8 cellular contexts compared by ENCODE assay signal in the genomic region with DNA sequence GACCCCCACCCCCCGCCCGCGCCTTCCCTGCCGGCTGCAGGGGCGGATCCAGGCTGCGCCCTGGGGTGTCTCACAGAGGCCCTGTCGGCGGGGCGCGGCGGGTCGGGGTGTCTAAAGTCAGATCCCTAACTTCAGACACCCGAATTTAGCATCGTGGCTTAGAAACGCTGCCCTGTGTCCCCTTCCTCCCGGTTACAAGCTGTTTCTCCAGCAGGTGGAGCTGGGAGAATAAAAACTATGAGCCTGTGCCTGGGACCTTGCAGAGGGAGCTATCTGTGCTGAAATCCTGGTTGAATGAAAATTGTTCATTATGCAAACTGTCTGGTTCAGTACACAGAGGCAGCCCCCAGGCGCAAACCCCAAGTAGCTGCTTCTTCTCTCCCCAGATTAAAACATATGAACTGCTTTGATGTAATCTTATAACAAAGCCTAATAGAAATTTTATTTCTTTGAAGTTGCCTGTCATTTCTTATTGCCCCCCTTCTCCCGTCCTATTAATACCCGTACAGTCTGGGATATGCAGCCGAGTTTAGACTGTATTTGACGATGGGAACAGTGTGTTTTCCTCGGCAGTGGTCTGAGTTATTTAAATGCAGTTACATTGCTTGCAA.
A peak's percentile ranks its signal among the peaks of the same experiment; 100 is the strongest.
DNase-seq lines count a peak whose midpoint lies in the region; ATAC-seq, FAIRE-seq and TF ChIP-seq lines count a peak whose summit lies in the region.

No MANE protein-coding gene starts in this region.

- peaks cover 2% of the 10 kb centered on the region for H3K36me3 Mint-ChIP-seq in T-helper 1 cell treated with Interleukin-12 subunit alpha and Interleukin-12 subunit beta and Interleukin-4 antibody, amounts not matched to agents 30 μg/mL and 1 μg/mL, for 36 hours (ENCODE audit: low read depth)

- TF ChIP-seq CTCF in bronchial epithelial cell (IDR thresholded peaks at IDR 0.05; ENCODE audit: insufficient read depth, low read length, severe bottlenecking) (peak; percentile 67), smooth muscle cell (IDR thresholded peaks at IDR 0.05; ENCODE audit: borderline replicate concordance, insufficient read depth, poor library complexity, severe bottlenecking) (peak; percentile 52)

- H3K9ac ChIP-seq in smooth muscle cell (ENCODE audit: low read depth), result no peak overlapping the region

- peak overlapping the region; percentile 90 for H3K4me2 ChIP-seq in smooth muscle cell

- H3K27me3 ChIP-seq in bronchial epithelial cell (ENCODE audit: control insufficient read depth, insufficient read depth, low read length) (peaks cover 12% of the 10 kb centered on the region), smooth muscle cell (ENCODE audit: low read depth) (peaks cover 62% of the 10 kb centered on the region)

- no peaks in the 10 kb centered on the region for H3K9me3 ChIP-seq in smooth muscle cell (replicated peaks; ENCODE audit: low read depth)

- no peaks in the 10 kb centered on the region for H3K36me3 ChIP-seq in bronchial epithelial cell (ENCODE audit: control insufficient read depth, insufficient read depth, low read length)
- no peaks in the 10 kb centered on the region for H3K36me3 ChIP-seq in smooth muscle cell (ENCODE audit: low read depth)

- no peaks in the 10 kb centered on the region for H3K9me3 Mint-ChIP-seq in T-helper 1 cell treated with Interleukin-12 subunit alpha and Interleukin-12 subunit beta and Interleukin-4 antibody, amounts not matched to agents 30 μg/mL and 1 μg/mL, for 36 hours

- H2AFZ ChIP-seq in smooth muscle cell (ENCODE audit: low read depth), result peak overlapping the region; percentile 49

- peaks cover 78% of the 10 kb centered on the region for H3K27me3 Mint-ChIP-seq in T-helper 1 cell treated with Interleukin-12 subunit alpha and Interleukin-12 subunit beta and Interleukin-4 antibody, amounts not matched to agents 30 μg/mL and 1 μg/mL, for 36 hours (ENCODE audit: low read depth)

- no peaks in the 10 kb centered on the region for H3F3A ChIP-seq in smooth muscle cell (ENCODE audit: low read depth)

- peak overlapping the region; percentile 56 for H3K4me3 Mint-ChIP-seq in T-helper 1 cell treated with Interleukin-12 subunit alpha and Interleukin-12 subunit beta and Interleukin-4 antibody, amounts not matched to agents 30 μg/mL and 1 μg/mL, for 36 hours

- no peak for ATAC-seq in GM19467 (IDR thresholded peaks at IDR 0.05; ENCODE audit: unreplicated experiment)

- no peak overlapping the region for H3K27ac Mint-ChIP-seq in T-helper 1 cell treated with Interleukin-12 subunit alpha and Interleukin-12 subunit beta and Interleukin-4 antibody, amounts not matched to agents 30 μg/mL and 1 μg/mL, for 36 hours

- H3K79me2 ChIP-seq in smooth muscle cell (ENCODE audit: low read depth), result no peaks in the 10 kb centered on the region

- peak; percentile 63 to 81 for DNase-seq in NCI-H524 (lab: John Stamatoyannopoulos, UW)
- DNase-seq in NCI-H524 treated with DMSO at 0.1 percent for 48 hours (lab: John Stamatoyannopoulos, UW), result no peak
- DNase-seq in NCI-H1417 (lab: John Stamatoyannopoulos, UW), result peak; percentile 10 to 77 (median 61)
- DNase-seq in bronchial epithelial cell (ENCODE audit: low read depth), result peak; percentile 63
- peak; percentile 88 for DNase-seq in islet precursor cell
- no peak for DNase-seq in smooth muscle cell (lab: John Stamatoyannopoulos, UW; ENCODE audit: unreplicated experiment)

- no peaks in the 10 kb centered on the region for H4K20me1 ChIP-seq in smooth muscle cell (ENCODE audit: low read depth)

- peaks cover 48% of the 10 kb centered on the region for H3K4me1 ChIP-seq in smooth muscle cell (ENCODE audit: low read depth)

- peaks cover 12% of the 10 kb centered on the region for H3K4me1 Mint-ChIP-seq in T-helper 1 cell treated with Interleukin-12 subunit alpha and Interleukin-12 subunit beta and Interleukin-4 antibody, amounts not matched to agents 30 μg/mL and 1 μg/mL, for 36 hours (ENCODE audit: low read depth)

- H3K4me3 ChIP-seq in bronchial epithelial cell (ENCODE audit: low read depth, low read length), result no peak overlapping the region
- H3K4me3 ChIP-seq in smooth muscle cell, result peak overlapping the region; percentile 49

- no peak for FAIRE-seq in bronchial epithelial cell (lab: Jason Lieb, UNC)

- H3K27ac ChIP-seq in smooth muscle cell (ENCODE audit: low read depth), result no peak overlapping the region

- 7% methylated on average over 21 of the region's 22 CpGs for WGBS in smooth muscle cell (ENCODE audit: low lambda C conversion rate)

Comparison
In these comparisons a context has a peak if more than half of its experiments do, and no peak if none do; other contexts are left out.
1. DNase-seq: peak in NCI-H524 (2 of 2), NCI-H1417 (3 of 3), bronchial epithelial cell (single experiment) and islet precursor cell (single experiment); none in NCI-H524 treated with DMSO at 0.1 percent for 48 hours (single experiment) and smooth muscle cell (single experiment).